ENCODE assay signal across 8 cellular contexts in genomic region chr6:109690373-109690739, GRCh38. TPM values are rescaled to one million over a fixed set of nuclear protein-coding genes. Genes with fewer than 3 reads are reported as not detected.
A peak's percentile ranks its signal among the peaks of the same experiment; 100 is the strongest.
DNase-seq lines count a peak whose midpoint lies in the region; ATAC-seq and TF ChIP-seq lines count a peak whose summit lies in the region.

No MANE protein-coding gene starts in this region.

- ATAC-seq in GM21423 (IDR thresholded peaks at IDR 0.05; ENCODE audit: unreplicated experiment) (peak; percentile 34), gastrocnemius medialis (peak; percentile 54 to 62)

- no peaks in the 10 kb centered on the region for H3K36me3 Mint-ChIP-seq in Caco-2 (ENCODE audit: insufficient read depth, unreplicated experiment)
- H3K36me3 Mint-ChIP-seq in IgD-negative memory B cell, result no peaks in the 10 kb centered on the region

- in situ Hi-C loops in gastrocnemius medialis (cut with MboI; ENCODE audit: low sequenced_read_pairs in 4 of 4), result loop anchor here in 3 of 4 donors (10.0 to 25.0 kb wide), 4 partner anchors 206 to 1272 kb away; partner anchors contain the start of genes CDC40 (in 3 of the 3), WASF1 (in 3 of the 3), ZBTB24 (in 2 of the 3) and GTF3C6 (in 1 of the 3)

- H3K4me1 ChIP-seq in Caco-2, result 0 out of 2 replicates have a peak, but pooled peaks cover 7% of the 10 kb centered on the region
- peaks cover 12 to 22% of the 10 kb centered on the region in 2 donors for H3K4me1 ChIP-seq in gastrocnemius medialis

- no peak for TF ChIP-seq CTCF in Caco-2 (IDR thresholded peaks at IDR 0.05; ENCODE audit: insufficient read depth in 1 of 2, low read depth in 1 of 2, low read length in 1 of 2, severe bottlenecking in 1 of 2, unreplicated experiment in 1 of 2)
- TF ChIP-seq CTCF in gastrocnemius medialis (IDR thresholded peaks at IDR 0.05 in 4 of 5, conservative IDR thresholded peaks at IDR 0.05 in 1 of 5), result no peak

- intact Hi-C loops in Caco-2 (cut with micrococcal nuclease; ENCODE audit: unreplicated experiment) (loop anchor here (1.0 to 5.0 kb wide), 3 partner anchors 19 to 250 kb away; partner anchors contain the start of genes PPIL6 and SMPD2), gastrocnemius medialis (cut with DNase I; ENCODE audit: low total_unique reads) (loop anchor here (10.0 kb wide), 3 partner anchors 236 to 494 kb away; partner anchors contain the start of genes CD164, CDC40 and MICAL1)

- H3K4me3 Mint-ChIP-seq in Caco-2 (ENCODE audit: unreplicated experiment) (peak overlapping the region; percentile 83), IgD-negative memory B cell (peak overlapping the region; percentile 92 to 100 (median 98))

- H3K9me3 Mint-ChIP-seq in Caco-2 (ENCODE audit: unreplicated experiment) (no peaks in the 10 kb centered on the region), IgD-negative memory B cell (no peaks in the 10 kb centered on the region)

- peak overlapping the region; percentile 86 to 95 (median 91) for H3K27ac ChIP-seq in gastrocnemius medialis

- H3K27me3 Mint-ChIP-seq in Caco-2 (ENCODE audit: insufficient read depth, unreplicated experiment), result no peaks in the 10 kb centered on the region
- no peaks in the 10 kb centered on the region for H3K27me3 Mint-ChIP-seq in IgD-negative memory B cell

- BruUV-seq in Caco-2 (replicated peaks; lab: Mats Ljungman, UMichigan), result no TSS peak

- peak overlapping the region; percentile 77 for H3K4me3 ChIP-seq in Caco-2 (ENCODE audit: low read depth, low read length)
- H3K4me3 ChIP-seq in gastrocnemius medialis, result peak overlapping the region; percentile 88 to 99 (median 92)

- H3K36me3 ChIP-seq in Caco-2 (ENCODE audit: control insufficient read depth, insufficient read depth, low read length) (no peaks in the 10 kb centered on the region), gastrocnemius medialis (no peaks in the 10 kb centered on the region)

- H3K9me3 ChIP-seq in Caco-2 (no peaks in the 10 kb centered on the region), gastrocnemius medialis (no peaks in the 10 kb centered on the region)

- no peaks in the 10 kb centered on the region for H3K27me3 ChIP-seq in Caco-2 (replicated peaks; ENCODE audit: control insufficient read depth, insufficient read depth, low read length)
- no peaks in the 10 kb centered on the region for H3K27me3 ChIP-seq in gastrocnemius medialis

- POLR2A ChIA-PET in Caco-2 (lab: Charles Lee), result no interaction called here

- H3K27ac Mint-ChIP-seq in Caco-2 (ENCODE audit: unreplicated experiment) (peak overlapping the region; percentile 84), IgD-negative memory B cell (peak overlapping the region; percentile 74 to 98 (median 97))

- peak; percentile 61 to 80 for DNase-seq in Caco-2
- DNase-seq in SW480 (ENCODE audit: low spot score), result peak; percentile 23
- DNase-seq in amygdala (lab: John Stamatoyannopoulos, UW), result peak in 38 of 56 donors; percentile 10 to 69 (median 51)
- DNase-seq in iPS DF 19.7 (ENCODE audit: low read depth, low spot score), result peak; percentile 59
- DNase-seq in gastrocnemius medialis, result peak; percentile 22 to 53
- no peak for DNase-seq in hepatic stellate cell (ENCODE audit: low spot score)

- CTCF ChIA-PET in Caco-2 (lab: Charles Lee), result interaction anchor here (0.9 kb wide), 1 partner anchor 349 kb away, joined by 3 read pairs; no protein-coding TSS in a partner anchor

- H3K4me1 Mint-ChIP-seq in Caco-2 (ENCODE audit: low read depth, unreplicated experiment), result no peaks in the 10 kb centered on the region
- peaks cover 21 to 29% (median 29%) of the 10 kb centered on the region in 3 donors for H3K4me1 Mint-ChIP-seq in IgD-negative memory B cell

- TF ChIP-seq POLR2A in gastrocnemius medialis (IDR thresholded peaks at IDR 0.05), result no peak

RNA-seq across cellular contexts. Expression of gene AK9, which starts 0.6 kb away (rescaled TPM):
- total RNA-seq in Caco-2 (2022), result 3.4 and 4.4 TPM in 2 replicates
- 8.2 TPM for polyA plus RNA-seq in IgD-negative memory B cell
- total RNA-seq in gastrocnemius medialis, result 1 to 10 TPM; 3.9 to 8.2 (median 7.1) TPM

RNA-seq across cellular contexts. Expression of gene FIG4, which starts 0.7 kb away (rescaled TPM):
- total RNA-seq in Caco-2 (2022), result 7.3 and 7.9 TPM in 2 replicates
- 45.2 TPM for polyA plus RNA-seq in IgD-negative memory B cell
- 10 to 100 TPM in 1 of 4 donors, 1 to 10 TPM in 3; 5.3 to 11.8 (median 9.1) TPM for total RNA-seq in gastrocnemius medialis
